ENCODE assay signal across 1 cellular context in genomic region chr1:6343506-6344405, GRCh38.
TF ChIP-seq lines count a peak whose summit lies in the region.

No MANE protein-coding gene starts in this region.

TF ChIP-seq in GM12878, 131 proteins besides CTCF, POLR2A, EP300 and RAD21 (continued from another document):
- TF ChIP-seq KLF5 (IDR thresholded peaks at IDR 0.05; ENCODE audit: partially characterized antibody) (no peak), MYC (IDR thresholded peaks at IDR 0.05; ENCODE audit: insufficient read depth, insufficient read length, insufficient replicate concordance, low read length, severe bottlenecking) (no peak), YY1 (IDR thresholded peaks at IDR 0.05; ENCODE audit: low read depth, low read length) (peak; percentile 55; the same call in 1 of the 2 replicates), STAT3 (IDR thresholded peaks at IDR 0.05; ENCODE audit: low read depth, low read length) (no peak), BCLAF1 (IDR thresholded peaks at IDR 0.05) (no peak), CBX5 (IDR thresholded peaks at IDR 0.05; ENCODE audit: low read depth) (no peak), MYB (IDR thresholded peaks at IDR 0.05; ENCODE audit: borderline replicate concordance, low read depth, low read length) (no peak), SMC3 (IDR thresholded peaks at IDR 0.05; ENCODE audit: borderline replicate concordance, low read length) (peak; percentile 94), RFX5 (IDR thresholded peaks at IDR 0.05; ENCODE audit: low read depth, low read length) (no peak), POU2F2 (IDR thresholded peaks at IDR 0.05; ENCODE audit: borderline replicate concordance, low read depth, low read length) (0 out of 3 replicates have a peak, but pooled peaks have one; percentile 18)
- TF ChIP-seq, protein P1, sequence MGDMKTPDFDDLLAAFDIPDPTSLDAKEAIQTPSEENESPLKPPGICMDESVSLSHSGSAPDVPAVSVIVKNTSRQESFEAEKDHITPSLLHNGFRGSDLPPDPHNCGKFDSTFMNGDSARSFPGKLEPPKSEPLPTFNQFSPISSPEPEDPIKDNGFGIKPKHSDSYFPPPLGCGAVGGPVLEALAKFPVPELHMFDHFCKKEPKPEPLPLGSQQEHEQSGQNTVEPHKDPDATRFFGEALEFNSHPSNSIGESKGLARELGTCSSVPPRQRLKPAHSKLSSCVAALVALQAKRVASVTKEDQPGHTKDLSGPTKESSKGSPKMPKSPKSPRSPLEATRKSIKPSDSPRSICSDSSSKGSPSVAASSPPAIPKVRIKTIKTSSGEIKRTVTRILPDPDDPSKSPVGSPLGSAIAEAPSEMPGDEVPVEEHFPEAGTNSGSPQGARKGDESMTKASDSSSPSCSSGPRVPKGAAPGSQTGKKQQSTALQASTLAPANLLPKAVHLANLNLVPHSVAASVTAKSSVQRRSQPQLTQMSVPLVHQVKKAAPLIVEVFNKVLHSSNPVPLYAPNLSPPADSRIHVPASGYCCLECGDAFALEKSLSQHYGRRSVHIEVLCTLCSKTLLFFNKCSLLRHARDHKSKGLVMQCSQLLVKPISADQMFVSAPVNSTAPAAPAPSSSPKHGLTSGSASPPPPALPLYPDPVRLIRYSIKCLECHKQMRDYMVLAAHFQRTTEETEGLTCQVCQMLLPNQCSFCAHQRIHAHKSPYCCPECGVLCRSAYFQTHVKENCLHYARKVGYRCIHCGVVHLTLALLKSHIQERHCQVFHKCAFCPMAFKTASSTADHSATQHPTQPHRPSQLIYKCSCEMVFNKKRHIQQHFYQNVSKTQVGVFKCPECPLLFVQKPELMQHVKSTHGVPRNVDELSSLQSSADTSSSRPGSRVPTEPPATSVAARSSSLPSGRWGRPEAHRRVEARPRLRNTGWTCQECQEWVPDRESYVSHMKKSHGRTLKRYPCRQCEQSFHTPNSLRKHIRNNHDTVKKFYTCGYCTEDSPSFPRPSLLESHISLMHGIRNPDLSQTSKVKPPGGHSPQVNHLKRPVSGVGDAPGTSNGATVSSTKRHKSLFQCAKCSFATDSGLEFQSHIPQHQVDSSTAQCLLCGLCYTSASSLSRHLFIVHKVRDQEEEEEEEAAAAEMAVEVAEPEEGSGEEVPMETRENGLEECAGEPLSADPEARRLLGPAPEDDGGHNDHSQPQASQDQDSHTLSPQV (IDR thresholded peaks at IDR 0.05) = peak; percentile 69; the same call in 1 of the 2 replicates
- TF ChIP-seq, protein P2, sequence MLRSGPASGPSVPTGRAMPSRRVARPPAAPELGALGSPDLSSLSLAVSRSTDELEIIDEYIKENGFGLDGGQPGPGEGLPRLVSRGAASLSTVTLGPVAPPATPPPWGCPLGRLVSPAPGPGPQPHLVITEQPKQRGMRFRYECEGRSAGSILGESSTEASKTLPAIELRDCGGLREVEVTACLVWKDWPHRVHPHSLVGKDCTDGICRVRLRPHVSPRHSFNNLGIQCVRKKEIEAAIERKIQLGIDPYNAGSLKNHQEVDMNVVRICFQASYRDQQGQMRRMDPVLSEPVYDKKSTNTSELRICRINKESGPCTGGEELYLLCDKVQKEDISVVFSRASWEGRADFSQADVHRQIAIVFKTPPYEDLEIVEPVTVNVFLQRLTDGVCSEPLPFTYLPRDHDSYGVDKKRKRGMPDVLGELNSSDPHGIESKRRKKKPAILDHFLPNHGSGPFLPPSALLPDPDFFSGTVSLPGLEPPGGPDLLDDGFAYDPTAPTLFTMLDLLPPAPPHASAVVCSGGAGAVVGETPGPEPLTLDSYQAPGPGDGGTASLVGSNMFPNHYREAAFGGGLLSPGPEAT (IDR thresholded peaks at IDR 0.05; ENCODE audit: low read depth) = no peak
